Comparison of ENCODE assay signal across 8 cellular contexts in the genomic region with DNA sequence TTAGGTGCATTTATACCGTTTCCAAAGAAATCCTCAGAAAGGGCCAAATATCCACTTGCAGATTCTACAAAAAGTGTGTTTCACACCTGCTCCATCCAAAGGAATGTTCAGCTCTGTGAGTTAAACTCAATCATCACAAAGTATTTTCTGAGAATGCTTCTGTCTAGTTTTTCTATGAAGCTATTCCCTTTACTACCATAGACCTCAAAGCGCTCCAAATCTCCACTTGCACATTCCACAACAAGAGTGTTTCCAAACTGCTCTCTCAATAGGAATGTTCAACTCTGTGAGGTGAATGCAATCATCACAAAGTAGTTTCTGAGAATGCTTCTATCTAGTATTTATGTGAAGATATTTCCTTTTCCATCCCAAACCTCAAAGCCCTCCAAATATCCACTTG.
DNase-seq lines count a peak whose midpoint lies in the region; ATAC-seq and TF ChIP-seq lines count a peak whose summit lies in the region.
"Not testable (repeated sequence)": the region's sequence is repeated elsewhere in the genome, so short reads cannot be mapped to it uniquely, and the experiment has no call there.

No MANE protein-coding gene starts in this region.

- not testable (repeated sequence) for H3K4me3 Mint-ChIP-seq in CD4-positive, CD25-positive, alpha-beta regulatory T cell

- not testable (repeated sequence) for H3K27me3 ChIP-seq in CD4-positive, CD25-positive, alpha-beta regulatory T cell (ENCODE audit: control insufficient read depth, insufficient read depth, low read length); body of pancreas; heart left ventricle; lower lobe of right lung (ENCODE audit: low read depth); psoas muscle (ENCODE audit: insufficient read depth in 3 of 3, low read length in 2 of 3); uterus

- H3K27ac Mint-ChIP-seq in CD4-positive, CD25-positive, alpha-beta regulatory T cell = not testable (repeated sequence)

- peaks cover 22 to 26% of the 10 kb centered on the region in 2 experiments for H3K9me3 ChIP-seq in CD4-positive, CD25-positive, alpha-beta regulatory T cell (ENCODE audit: control insufficient read depth in 2 of 2, low read length in 2 of 2)
- not testable (repeated sequence) for H3K9me3 ChIP-seq in body of pancreas, psoas muscle, uterus
- H3K9me3 ChIP-seq in heart left ventricle (peaks cover 0 to 31% (median 12%) of the 10 kb centered on the region in 12 donors), lower lobe of right lung (peaks cover 13% of the 10 kb centered on the region)

- DNase-seq in CD4-positive, CD25-positive, alpha-beta regulatory T cell; body of pancreas; heart left ventricle; lower lobe of right lung; psoas muscle; uterus: not testable (repeated sequence)

- TF ChIP-seq POLR2A in body of pancreas (IDR thresholded peaks at IDR 0.05) (peak in 1 of 3 donors; percentile 52), uterus (IDR thresholded peaks at IDR 0.05) (peak; percentile 23 to 64)
- not testable (repeated sequence) for TF ChIP-seq POLR2A in heart left ventricle (IDR thresholded peaks at IDR 0.05)

- ATAC-seq in CD4-positive, CD25-positive, alpha-beta regulatory T cell (ENCODE audit: low read depth in 2 of 2) = peak; percentile 6 to 18
- peak; percentile 24 for ATAC-seq in HG02642 (IDR thresholded peaks at IDR 0.05; ENCODE audit: poor library complexity, unreplicated experiment)
- not testable (repeated sequence) for ATAC-seq in SK-N-SH treated with all-trans-retinoic acid at 6 μM for 48 hours
- ATAC-seq in body of pancreas = peak; percentile 4
- ATAC-seq in heart left ventricle = peak in 3 of 4 donors; percentile 6 to 35 (median 27)
- ATAC-seq in lower lobe of right lung = peak; percentile 18 to 42
- peak in 3 of 4 donors; percentile 14 to 31 (median 21) for ATAC-seq in psoas muscle

- H3K36me3 Mint-ChIP-seq in CD4-positive, CD25-positive, alpha-beta regulatory T cell = not testable (repeated sequence)

- H3K9me3 Mint-ChIP-seq in CD4-positive, CD25-positive, alpha-beta regulatory T cell = not testable (repeated sequence)

- WGBS in body of pancreas, 2 donors = 40% methylated on average over 1 of the region's 2 CpGs; no CpG with 5 or more reads in 1 of the 2 donors
- WGBS in heart left ventricle, 4 donors = 71 to 82% methylated on average over 1 of the region's 2 CpGs; no CpG with 5 or more reads in 2 of the 4 donors
- WGBS in psoas muscle, 3 donors = 71 to 81% methylated on average over 1 of the region's 2 CpGs; no CpG with 5 or more reads in 1 of the 3 donors

- intact Hi-C loops in body of pancreas (cut with DNase I); heart left ventricle (cut with DNase I); lower lobe of right lung (cut with DNase I); psoas muscle (cut with DNase I); uterus (cut with DNase I; ENCODE audit: low total_unique reads): not testable (repeated sequence)

- not testable (repeated sequence) for H3K27me3 Mint-ChIP-seq in CD4-positive, CD25-positive, alpha-beta regulatory T cell

- not testable (repeated sequence) for H3K27ac ChIP-seq in CD4-positive, CD25-positive, alpha-beta regulatory T cell (ENCODE audit: insufficient read depth, low read length, poor library complexity, severe bottlenecking); body of pancreas; heart left ventricle; lower lobe of right lung; psoas muscle; uterus

- H3K4me1 Mint-ChIP-seq in CD4-positive, CD25-positive, alpha-beta regulatory T cell = not testable (repeated sequence)

- not testable (repeated sequence) for H3K4me3 ChIP-seq in CD4-positive, CD25-positive, alpha-beta regulatory T cell (ENCODE audit: low read depth, low read length); body of pancreas; heart left ventricle; lower lobe of right lung; psoas muscle; uterus

- H3K4me1 ChIP-seq in CD4-positive, CD25-positive, alpha-beta regulatory T cell (ENCODE audit: control insufficient read depth, insufficient read depth, low read length, poor library complexity, severe bottlenecking); body of pancreas; heart left ventricle; lower lobe of right lung; psoas muscle; uterus: not testable (repeated sequence)

- not testable (repeated sequence) for H3K36me3 ChIP-seq in CD4-positive, CD25-positive, alpha-beta regulatory T cell (ENCODE audit: control insufficient read depth, insufficient read depth, low read length); body of pancreas (replicated peaks in 1 of 2; ENCODE audit: insufficient read depth in 1 of 2, low read depth in 2 of 2); heart left ventricle; lower lobe of right lung; psoas muscle (ENCODE audit: insufficient read depth in 1 of 2, low read depth in 1 of 2); uterus

- not testable (repeated sequence) for TF ChIP-seq CTCF in body of pancreas (IDR thresholded peaks at IDR 0.05); heart left ventricle (IDR thresholded peaks at IDR 0.05); lower lobe of right lung (IDR thresholded peaks at IDR 0.05); psoas muscle (IDR thresholded peaks at IDR 0.05)
- peak in 1 of 4 experiments; percentile 40 for TF ChIP-seq CTCF in uterus (IDR thresholded peaks at IDR 0.05)

TF ChIP-seq in SK-N-SH treated with all-trans-retinoic acid at 6 μM for 48 hours, 23 proteins besides CTCF, POLR2A, EP300 and RAD21:
- peak; percentile 93 for TF ChIP-seq ZC3H10 (CRISPR knock-in tag; IDR thresholded peaks at IDR 0.05)
- peak; percentile 75; the same call in 1 of the 2 replicates for TF ChIP-seq ARNTL (CRISPR knock-in tag; IDR thresholded peaks at IDR 0.05; ENCODE audit: borderline replicate concordance, low read depth)
TF ChIP-seq in SK-N-SH treated with all-trans-retinoic acid at 6 μM for 48 hours: peak in this region for 2; not testable (repeated sequence) for 21.
